ENCODE assay signal across 22 cellular contexts in genomic region chr1:27584453-27584852, GRCh38. TPM values are rescaled to one million over a fixed set of nuclear protein-coding genes. Genes with fewer than 3 reads are reported as not detected.
"Had no signal": no experiment of that assay in that cellular context is flagged by ENCODE, and none has a peak within 500 bp of the region (broad histone marks: within the 10 kb centered on the region; RNA-seq: fewer than 3 reads in every experiment).

No MANE protein-coding gene starts in this region.

- ATAC-seq: activated CD8-positive, alpha-beta memory T cell treated with anti-CD3 and anti-CD28 coated beads, Interleukin-2, amount 10 ng/mL, durations not matched to agents 7 days and 5 days; activated T-cell treated with anti-CD3 and anti-CD28 coated beads, Interleukin-2, amount 50 U/mL, for 4 hours; T-helper 17 cell; WTC11 had no signal

- H3K27ac Mint-ChIP-seq: activated CD8-positive, alpha-beta memory T cell treated with anti-CD3 and anti-CD28 coated beads, Interleukin-2, amount 10 ng/mL, durations not matched to agents 7 days and 5 days; activated naive CD4-positive, alpha-beta T cell treated with anti-CD3 and anti-CD28 coated beads for 36 hours; activated naive CD8-positive, alpha-beta T cell; WTC11 had no signal

- DNase-seq: activated CD4-positive, alpha-beta T cell treated with anti-CD3 and anti-CD28 coated beads for 48 hours; activated CD4-positive, alpha-beta T cell treated with anti-CD3 and anti-CD28 coated beads, Interleukin-2, amount 50 U/mL, for 4 hours; activated CD4-positive, CD25-positive, alpha-beta regulatory T cell treated with anti-CD3 and anti-CD28 coated beads, Interleukin-2, amount 50 U/mL, for 72 hours; activated CD8-positive, alpha-beta memory T cell treated with anti-CD3 and anti-CD28 coated beads, Interleukin-2, amount 10 ng/mL, durations not matched to agents 7 days and 5 days; activated effector memory CD4-positive, alpha-beta T cell treated with anti-CD3 and anti-CD28 coated beads, Interleukin-2, amount 50 U/mL, for 16 hours; activated naive CD4-positive, alpha-beta T cell treated with anti-CD3 and anti-CD28 coated beads for 36 hours; activated T-cell treated with anti-CD3 and anti-CD28 coated beads, Interleukin-2, amount 50 U/mL, for 4 hours; KG1; NCI-H1092 treated with DMSO at 0.1 percent for 48 hours; NCI-H1436; NCI-H1694 treated with DMSO at 0.1 percent for 48 hours; NCI-H2081; NCI-H524; SHP77 treated with DMSO at 0.1 percent for 48 hours; T-helper 17 cell; T-helper 9 cell had no signal

- FAIRE-seq: RCC 7860 had no signal

- H3K4me3 Mint-ChIP-seq: activated CD8-positive, alpha-beta memory T cell treated with anti-CD3 and anti-CD28 coated beads, Interleukin-2, amount 10 ng/mL, durations not matched to agents 7 days and 5 days; activated naive CD4-positive, alpha-beta T cell treated with anti-CD3 and anti-CD28 coated beads for 36 hours; activated naive CD8-positive, alpha-beta T cell; activated T-cell treated with anti-CD3 and anti-CD28 coated beads, Interleukin-2, amount 50 U/mL, for 4 hours; IgD-negative memory B cell; T-helper 17 cell; WTC11 had no signal

- H3K9me3 Mint-ChIP-seq: activated naive CD4-positive, alpha-beta T cell treated with anti-CD3 and anti-CD28 coated beads for 36 hours; activated T-cell treated with anti-CD3 and anti-CD28 coated beads, Interleukin-2, amount 50 U/mL, for 4 hours; IgD-negative memory B cell; WTC11 had no signal

- H3K36me3 Mint-ChIP-seq: activated CD8-positive, alpha-beta memory T cell treated with anti-CD3 and anti-CD28 coated beads, Interleukin-2, amount 10 ng/mL, durations not matched to agents 7 days and 5 days; WTC11 had no signal

- H3K27me3 Mint-ChIP-seq: activated CD8-positive, alpha-beta memory T cell treated with anti-CD3 and anti-CD28 coated beads, Interleukin-2, amount 10 ng/mL, durations not matched to agents 7 days and 5 days; activated naive CD8-positive, alpha-beta T cell; IgD-negative memory B cell had no signal

RNA-seq across cellular contexts. Expression of gene FGR, which starts 50.5 kb away (rescaled TPM):
- total RNA-seq: LHCN-M2, SK-MEL-5 had no signal
